ENCODE assay signal across 35 cellular contexts in the genomic region with DNA sequence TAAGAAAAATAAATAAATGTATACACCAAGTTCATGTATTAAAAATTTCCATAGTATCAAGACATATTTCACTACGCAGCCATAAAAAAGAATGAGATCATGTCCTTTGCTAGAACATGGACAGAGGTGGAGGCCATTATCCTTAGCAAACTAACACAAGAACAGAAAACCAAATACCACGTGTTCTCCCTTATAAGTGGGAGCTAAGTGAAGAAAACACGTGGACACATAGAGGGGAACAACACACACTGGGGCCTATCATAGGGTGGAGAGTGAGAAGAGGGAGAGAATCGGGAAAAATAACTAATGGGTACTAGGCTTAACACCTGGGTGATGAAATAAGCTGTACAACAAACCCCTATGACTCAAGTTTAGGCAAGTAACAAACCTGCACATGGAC.
"Had no signal": no experiment of that assay in that cellular context is flagged by ENCODE, and none has a peak within 500 bp of the region (broad histone marks: within the 10 kb centered on the region; RNA-seq: fewer than 3 reads in every experiment).

No MANE protein-coding gene starts in this region.

- H3K36me3 ChIP-seq: MG63 had no signal

- H3K9me3 ChIP-seq: MG63 had no signal

- H3K4me2 ChIP-seq: KMS-11 had no signal

- H3K27me3 ChIP-seq: MG63 had no signal

- DNase-seq: Karpas-422, Kasumi-1, MG63, MM.1S, MV-4-11, NCI-H1048, NCI-H1092, NCI-H1092 treated with DMSO at 0.1 percent for 48 hours, NCI-H1105, NCI-H1105 treated with DMSO at 0.1 percent for 48 hours, NCI-H1417, NCI-H1417 treated with DMSO at 0.1 percent for 48 hours, NCI-H1436, NCI-H1436 treated with DMSO at 0.1 percent for 48 hours, NCI-H146, NCI-H1694, NCI-H1694 treated with DMSO at 0.1 percent for 48 hours, NCI-H187, NCI-H187 treated with DMSO at 0.1 percent for 48 hours, NCI-H1930, NCI-H2029, NCI-H2029 treated with DMSO at 0.1 percent for 48 hours, NCI-H2081, NCI-H2081 treated with DMSO at 0.1 percent for 48 hours, NCI-H2107, NCI-H2171, NCI-H2171 treated with DMSO at 0.1 percent for 48 hours, NCI-H2227 treated with DMSO at 0.1 percent for 48 hours, NCI-H226, NCI-H345, NCI-H446, NCI-H446 treated with DMSO at 0.1 percent for 48 hours, NCI-H510A, NCI-H510A treated with DMSO at 0.1 percent for 48 hours had no signal

- H3K4me3 ChIP-seq: MG63 had no signal

- H3K27ac ChIP-seq: KMS-11 had no signal

- H3K9ac ChIP-seq: KMS-11 had no signal
